Comparison of ENCODE assay signal across 1 cellular context in the genomic region with DNA sequence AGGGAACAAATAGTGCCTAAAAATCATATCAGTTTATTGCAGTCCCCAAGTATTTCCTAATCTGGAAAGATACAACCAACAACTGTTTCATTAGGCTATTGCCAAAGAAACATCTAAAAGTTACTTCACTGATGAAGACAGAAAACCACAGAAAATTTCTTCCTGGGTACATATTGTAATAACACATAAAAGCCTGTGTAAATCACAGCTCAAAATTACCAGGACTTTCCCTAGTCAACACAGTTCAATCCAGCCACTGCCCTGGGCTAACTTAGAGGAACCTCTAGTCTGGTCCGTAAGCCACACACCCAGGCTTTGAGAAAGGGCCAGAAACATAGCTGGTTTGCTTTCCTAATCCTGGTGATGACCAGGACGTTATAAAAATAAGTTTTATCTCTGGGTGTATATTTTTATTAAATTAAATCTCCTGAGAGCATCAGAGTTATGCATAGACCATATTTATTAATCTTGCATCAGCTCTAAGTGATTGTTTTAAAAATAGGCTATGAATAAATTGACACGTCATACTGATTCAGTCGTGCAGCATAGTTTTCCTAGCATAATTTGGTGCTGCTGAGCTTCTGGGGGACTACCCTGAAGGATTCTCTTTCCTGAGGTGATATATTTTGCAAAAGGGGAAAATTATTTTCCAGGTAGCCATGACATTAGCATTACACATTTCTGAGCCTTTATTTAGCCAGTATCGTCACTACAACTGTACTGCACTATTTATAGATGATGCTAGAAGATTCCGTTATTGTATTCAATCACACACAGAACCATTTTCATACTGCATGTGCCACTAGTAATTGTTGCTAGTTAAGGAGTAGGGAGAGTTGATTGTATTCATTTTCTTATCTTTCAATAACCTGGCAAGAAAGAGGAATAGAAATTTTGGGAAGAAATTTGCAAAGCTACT.
TF ChIP-seq lines count a peak whose summit lies in the region.

No MANE protein-coding gene starts in this region.

TF ChIP-seq in SK-N-SH, 30 proteins besides CTCF, POLR2A, EP300 and RAD21 (continued from another document):
- TF ChIP-seq, protein P1, sequence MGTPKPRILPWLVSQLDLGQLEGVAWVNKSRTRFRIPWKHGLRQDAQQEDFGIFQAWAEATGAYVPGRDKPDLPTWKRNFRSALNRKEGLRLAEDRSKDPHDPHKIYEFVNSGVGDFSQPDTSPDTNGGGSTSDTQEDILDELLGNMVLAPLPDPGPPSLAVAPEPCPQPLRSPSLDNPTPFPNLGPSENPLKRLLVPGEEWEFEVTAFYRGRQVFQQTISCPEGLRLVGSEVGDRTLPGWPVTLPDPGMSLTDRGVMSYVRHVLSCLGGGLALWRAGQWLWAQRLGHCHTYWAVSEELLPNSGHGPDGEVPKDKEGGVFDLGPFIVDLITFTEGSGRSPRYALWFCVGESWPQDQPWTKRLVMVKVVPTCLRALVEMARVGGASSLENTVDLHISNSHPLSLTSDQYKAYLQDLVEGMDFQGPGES (IDR thresholded peaks at IDR 0.05; ENCODE audit: low read depth, low read length): no peak
